ENCODE assay signal across 9 cellular contexts in the genomic region with DNA sequence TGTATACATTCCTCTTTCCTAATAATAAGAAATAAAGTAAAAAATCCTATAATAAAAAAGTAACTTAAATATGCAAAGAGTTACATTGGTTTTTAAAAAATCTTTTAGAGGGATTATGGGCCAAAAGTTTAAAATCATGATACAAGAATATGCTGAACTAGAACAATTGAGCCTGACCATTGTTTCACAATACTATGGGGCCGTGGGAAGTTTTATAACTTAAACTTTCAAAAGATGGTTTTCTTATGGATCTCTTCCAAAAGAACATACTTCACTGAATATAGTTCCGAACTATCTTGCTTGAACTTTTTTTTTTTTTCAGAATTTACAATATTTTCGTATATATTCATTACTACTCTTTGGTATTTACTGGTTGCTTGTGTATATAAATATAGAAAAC.
"Had no signal": no experiment of that assay in that cellular context is flagged by ENCODE, and none has a peak within 500 bp of the region (broad histone marks: within the 10 kb centered on the region; RNA-seq: fewer than 3 reads in every experiment).

No MANE protein-coding gene starts in this region.

- H3K4me3 ChIP-seq: GM23248, HAP-1, K562 had no signal

- DNase-seq: GM23248, GOT3, H7, HFFc6 had no signal

- H3K4me1 ChIP-seq: HAP-1 had no signal

- ATAC-seq: HCT116, HepG2, K562 had no signal

- H3K9me3 ChIP-seq: HAP-1 had no signal

- H3K4me3 Mint-ChIP-seq: HFFc6 had no signal

- H3K27ac ChIP-seq: GM23248, HL-60 had no signal

- H3K36me3 ChIP-seq: HAP-1 had no signal

- H3K27ac Mint-ChIP-seq: HFFc6 had no signal

- FAIRE-seq: HepG2, K562 had no signal
